In genomic region chr14:95480109-95480886, GRCh38 we compare ENCODE assay signal across 1 cellular context.
TF ChIP-seq lines count a peak whose summit lies in the region.

No MANE protein-coding gene starts in this region.

TF ChIP-seq in GM12878, 131 proteins besides CTCF, POLR2A, EP300 and RAD21 (continued from another document and continues in another):
- TF ChIP-seq ZNF592 (IDR thresholded peaks at IDR 0.05), result peak; percentile 69; the same call in 1 of the 2 replicates
- peak; percentile 12 to 31; a peak in 3 of 4 replicates for TF ChIP-seq BHLHE40 (IDR thresholded peaks at IDR 0.05; ENCODE audit: borderline replicate concordance in 1 of 2, low read depth in 2 of 2, low read length in 1 of 2)
- no peak for TF ChIP-seq TBL1XR1 (IDR thresholded peaks at IDR 0.05; ENCODE audit: low read depth, low read length)
- TF ChIP-seq SIN3A (IDR thresholded peaks at IDR 0.05; ENCODE audit: low read depth, low read length), result no peak
- TF ChIP-seq ZZZ3 (IDR thresholded peaks at IDR 0.05; ENCODE audit: control insufficient read depth, insufficient read length, low read depth), result no peak
- TF ChIP-seq HSF1 (IDR thresholded peaks at IDR 0.05; ENCODE audit: low read depth, low read length), result no peak
- TF ChIP-seq SIX5 (IDR thresholded peaks at IDR 0.05; ENCODE audit: low read depth, low read length, severe bottlenecking), result no peak
- no peak for TF ChIP-seq TARDBP (IDR thresholded peaks at IDR 0.05; ENCODE audit: borderline replicate concordance)
- TF ChIP-seq CBX5 (IDR thresholded peaks at IDR 0.05; ENCODE audit: low read depth), result no peak
- TF ChIP-seq ZBTB4 (CRISPR knock-in tag; IDR thresholded peaks at IDR 0.05), result no peak
- peak; percentile 52 to 70; a peak in 3 of 4 replicates for TF ChIP-seq IKZF2 (IDR thresholded peaks at IDR 0.05)
- TF ChIP-seq NBN (IDR thresholded peaks at IDR 0.05), result peak; percentile 57; the same call in 1 of the 2 replicates
- 0 out of 2 replicates have a peak, but pooled peaks have one; percentile 30 for TF ChIP-seq CREB1 (IDR thresholded peaks at IDR 0.05; ENCODE audit: low read depth)
- TF ChIP-seq SREBF1 (IDR thresholded peaks at IDR 0.05; ENCODE audit: low read length), result no peak
- TF ChIP-seq ASH2L (IDR thresholded peaks at IDR 0.05; ENCODE audit: borderline replicate concordance, low read depth), result no peak
- no peak for TF ChIP-seq ZBTB40 (IDR thresholded peaks at IDR 0.05; ENCODE audit: borderline replicate concordance)
- peak; percentile 45; the same call in 1 of the 2 replicates for TF ChIP-seq MAX (IDR thresholded peaks at IDR 0.05; ENCODE audit: low read depth, low read length)
- no peak for TF ChIP-seq PAX5 (IDR thresholded peaks at IDR 0.05; ENCODE audit: borderline replicate concordance, low read depth, low read length)
- peak; percentile 92 for TF ChIP-seq ZNF384 (IDR thresholded peaks at IDR 0.05; ENCODE audit: borderline replicate concordance, low read depth, low read length)
- TF ChIP-seq TAF1 (IDR thresholded peaks at IDR 0.05; ENCODE audit: borderline replicate concordance, low read depth, low read length), result peak; percentile 57; the same call in 1 of the 2 replicates
- peak; percentile 95 for TF ChIP-seq RELB (IDR thresholded peaks at IDR 0.05; ENCODE audit: low read depth)
- no peak; the same call in 1 of the 2 replicates for TF ChIP-seq SMC3 (IDR thresholded peaks at IDR 0.05; ENCODE audit: borderline replicate concordance, low read length)
- TF ChIP-seq IKZF1 (conservative IDR thresholded peaks at IDR 0.05), result peak; percentile 69
- no peak for TF ChIP-seq GABPA (IDR thresholded peaks at IDR 0.05; ENCODE audit: low read depth)
- peak; percentile 65 for TF ChIP-seq PKNOX1 (IDR thresholded peaks at IDR 0.05)
- TF ChIP-seq MYB (IDR thresholded peaks at IDR 0.05; ENCODE audit: borderline replicate concordance, low read depth, low read length), result no peak
- TF ChIP-seq E4F1 (IDR thresholded peaks at IDR 0.05; ENCODE audit: borderline replicate concordance, partially characterized antibody), result no peak
- no peak for TF ChIP-seq CREM (IDR thresholded peaks at IDR 0.05; ENCODE audit: low read depth)
- TF ChIP-seq RBBP5 (conservative IDR thresholded peaks at IDR 0.05), result no peak
- no peak for TF ChIP-seq SUZ12 (IDR thresholded peaks at IDR 0.05; ENCODE audit: unreplicated experiment)
- no peak for TF ChIP-seq TCF12 (IDR thresholded peaks at IDR 0.05; ENCODE audit: low read depth, low read length)
- no peak for TF ChIP-seq RFX5 (IDR thresholded peaks at IDR 0.05; ENCODE audit: low read depth, low read length)
- no peak for TF ChIP-seq RCOR1 (conservative IDR thresholded peaks at IDR 0.05; ENCODE audit: low read depth, low read length)
- no peak for TF ChIP-seq NRF1 (conservative IDR thresholded peaks at IDR 0.05; ENCODE audit: low read depth, low read length)
- TF ChIP-seq MEF2B (IDR thresholded peaks at IDR 0.05; ENCODE audit: partially characterized antibody, poor library complexity, severe bottlenecking), result peak; percentile 13
- TF ChIP-seq SMARCA5 (IDR thresholded peaks at IDR 0.05), result 0 out of 2 replicates have a peak, but pooled peaks have one; percentile 54
- TF ChIP-seq CHD4 (IDR thresholded peaks at IDR 0.05), result no peak
- 0 out of 2 replicates have a peak, but pooled peaks have one; percentile 29 for TF ChIP-seq YY1 (IDR thresholded peaks at IDR 0.05; ENCODE audit: low read depth, low read length)
- TF ChIP-seq NR2F1 (conservative IDR thresholded peaks at IDR 0.05), result 0 out of 2 replicates have a peak, but pooled peaks have one; percentile 33
- TF ChIP-seq STAT3 (IDR thresholded peaks at IDR 0.05; ENCODE audit: low read depth, low read length), result no peak
